Comparison of ENCODE assay signal across 11 cellular contexts in the genomic region with DNA sequence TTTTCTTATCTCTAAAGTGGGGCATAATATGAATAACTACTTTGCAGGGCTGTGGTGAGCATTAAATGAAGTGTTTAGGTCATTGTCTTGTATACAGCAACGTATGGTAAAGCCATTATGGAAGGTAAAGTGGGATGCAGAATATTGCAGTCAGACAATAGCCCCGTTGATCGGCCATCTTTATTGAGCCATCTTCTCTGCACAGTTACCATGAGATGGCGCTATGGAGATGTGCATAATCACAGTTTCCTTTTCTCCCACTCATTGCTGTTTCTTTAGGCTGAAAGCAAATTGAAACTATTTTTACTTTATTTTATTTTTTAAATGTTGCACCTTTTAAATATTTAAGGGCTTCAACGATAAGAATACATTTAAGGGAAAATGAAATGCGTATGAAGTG.
A peak's percentile ranks its signal among the peaks of the same experiment; 100 is the strongest.
DNase-seq lines count a peak whose midpoint lies in the region; ATAC-seq and TF ChIP-seq lines count a peak whose summit lies in the region.
"Had no signal": no experiment of that assay in that cellular context is flagged by ENCODE, and none has a peak within 500 bp of the region (broad histone marks: within the 10 kb centered on the region; RNA-seq: fewer than 3 reads in every experiment).

No MANE protein-coding gene starts in this region.

- peak; percentile 71 for ATAC-seq in GM21529 (IDR thresholded peaks at IDR 0.05; ENCODE audit: unreplicated experiment)
- ATAC-seq in Right ventricle myocardium inferior = no peak
- ATAC-seq: activated naive CD8-positive, alpha-beta T cell treated with anti-CD3 and anti-CD28 coated beads, Interleukin-2, amount 50 U/mL, for 24 hours; T-cell had no signal

- DNase-seq in AG09319 (ENCODE audit: extremely low read depth, low read depth) (no peak), NCI-H748 treated with DMSO at 0.1 percent for 48 hours (lab: John Stamatoyannopoulos, UW) (peak; percentile 28), fibroblast of mammary gland (ENCODE audit: low read depth) (peak; percentile 2), GDM1 (lab: John Stamatoyannopoulos, UW) (no peak), coronary artery (ENCODE audit: low spot score) (no peak), NCI-H2171 (lab: John Stamatoyannopoulos, UW) (no peak), Right ventricle myocardium inferior (ENCODE audit: missing footprints) (no peak)
- DNase-seq: activated naive CD8-positive, alpha-beta T cell treated with anti-CD3 and anti-CD28 coated beads, Interleukin-2, amount 50 U/mL, for 24 hours; stimulated activated CD4-positive, alpha-beta T cell treated with anti-CD3 and anti-CD28 coated beads, Interleukin-4, amount 100 ng/mL, for 4 hours; T-cell had no signal

- intact Hi-C loops in Right ventricle myocardium inferior (cut with DNase I) = no loop called here

- no peak overlapping the region for H3K27ac ChIP-seq in coronary artery

- H3K4me3 ChIP-seq in fibroblast of mammary gland (ENCODE audit: control insufficient read depth, low read depth, low read length) (no peak overlapping the region), coronary artery (no peak overlapping the region)

- peak; percentile 28 for TF ChIP-seq CTCF in AG09319 (IDR thresholded peaks at IDR 0.05; ENCODE audit: low read depth, low read length)
- peak; percentile 31 for TF ChIP-seq CTCF in fibroblast of mammary gland (conservative IDR thresholded peaks at IDR 0.05; ENCODE audit: control insufficient read depth, insufficient read depth, low read depth, low read length)
- no peak for TF ChIP-seq CTCF in coronary artery (IDR thresholded peaks at IDR 0.05)

Comparison
In these comparisons a context has a peak if more than half of its experiments do, and no peak if none do; other contexts are left out.
1. DNase-seq: peak in NCI-H748 treated with DMSO at 0.1 percent for 48 hours (single experiment) and fibroblast of mammary gland (single experiment); none in AG09319 (single experiment), GDM1 (single experiment), coronary artery (single experiment), NCI-H2171 (single experiment) and Right ventricle myocardium inferior (single experiment).